ENCODE assay signal across 28 cellular contexts in the genomic region with DNA sequence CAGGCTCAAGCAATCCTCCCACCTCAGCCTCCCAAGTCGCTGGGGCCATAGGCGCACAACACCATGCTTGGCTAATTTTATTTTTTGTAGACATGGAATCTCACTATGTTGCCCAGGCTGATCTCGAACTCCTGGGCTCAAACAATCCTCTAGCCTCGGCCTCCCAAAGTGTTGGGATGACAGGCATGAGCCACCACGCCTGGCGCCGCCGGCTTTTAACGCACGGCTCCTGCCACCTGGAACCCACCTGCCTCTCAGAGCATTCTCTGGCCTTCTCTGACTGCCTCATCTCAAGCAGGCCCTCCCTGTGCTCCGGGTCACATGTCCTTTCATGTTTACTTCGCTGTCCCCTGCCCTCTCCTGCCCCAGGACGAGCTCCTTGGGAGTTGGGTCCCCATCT. TPM values are rescaled to one million over a fixed set of nuclear protein-coding genes. Genes with fewer than 3 reads are reported as not detected.
"Had no signal": no experiment of that assay in that cellular context is flagged by ENCODE, and none has a peak within 500 bp of the region (broad histone marks: within the 10 kb centered on the region; RNA-seq: fewer than 3 reads in every experiment).

No MANE protein-coding gene starts in this region.

- DNase-seq: effector CD8-positive, alpha-beta T cell; endodermal cell; foreskin keratinocyte; glutamatergic neuron; heart right ventricle; hippocampal formation; left cardiac atrium; left lung; mesenchymal stem cell; mucosa of descending colon; naive B cell; occipital lobe; ovary; posterior cingulate gyrus; psoas muscle; right cardiac atrium; spleen; stimulated activated CD4-positive, alpha-beta T cell treated with anti-CD3 and anti-CD28 coated beads, Interleukin-4, amount 100 ng/mL, for 4 hours; stimulated activated naive B cell treated with anti-CD40 and anti-IgM and Interleukin-4, amounts not matched to agents 10 μg/mL and 1 μg/mL and 100 μg/mL, for 72 hours; transverse colon; upper lobe of right lung; uterus had no signal

- H3K36me3 Mint-ChIP-seq: naive B cell; natural killer cell treated with Interleukin-12 subunit alpha and Interleukin-12 subunit beta and Interleukin-15 and Interleukin-18, amount 100 ng/mL, for 72 hours had no signal

- H3K27ac Mint-ChIP-seq: endodermal cell; mesothelial cell of epicardium; natural killer cell treated with Interleukin-12 subunit alpha and Interleukin-12 subunit beta and Interleukin-15 and Interleukin-18, amount 100 ng/mL, for 72 hours; stimulated activated naive B cell treated with anti-CD40 and anti-IgM and Interleukin-4, amounts not matched to agents 10 μg/mL and 1 μg/mL and 100 μg/mL, for 72 hours; stimulated activated naive CD8-positive, alpha-beta T cell treated with anti-CD3 and anti-CD28 coated beads, Interleukin-15, Interleukin-2, amounts not matched to agents 100 ng/mL and 50 ng/mL, for 24 hours had no signal

- ATAC-seq: foreskin keratinocyte; gastroesophageal sphincter; heart right ventricle; left cardiac atrium; left lung; mucosa of descending colon; natural killer cell treated with Interleukin-12 subunit alpha and Interleukin-12 subunit beta and Interleukin-15 and Interleukin-18, amount 100 ng/mL, for 72 hours; psoas muscle; right cardiac atrium; stimulated activated naive B cell treated with anti-CD40 and anti-IgM and Interleukin-4, amounts not matched to agents 10 μg/mL and 1 μg/mL and 100 μg/mL, for 72 hours; upper lobe of right lung had no signal

- H3K9me3 ChIP-seq: esophagus muscularis mucosa, gastroesophageal sphincter, heart right ventricle, left lung, mucosa of descending colon, ovary, psoas muscle, spleen, suprapubic skin, transverse colon, upper lobe of right lung, uterus had no signal

- H3K4me1 Mint-ChIP-seq: endodermal cell, mesothelial cell of epicardium, naive B cell had no signal

- H3K4me3 Mint-ChIP-seq: endodermal cell; mesothelial cell of epicardium; naive B cell; natural killer cell treated with Interleukin-12 subunit alpha and Interleukin-12 subunit beta and Interleukin-15 and Interleukin-18, amount 100 ng/mL, for 72 hours; stimulated activated naive B cell treated with anti-CD40 and anti-IgM and Interleukin-4, amounts not matched to agents 10 μg/mL and 1 μg/mL and 100 μg/mL, for 72 hours; stimulated activated naive CD8-positive, alpha-beta T cell treated with anti-CD3 and anti-CD28 coated beads, Interleukin-15, Interleukin-2, amounts not matched to agents 100 ng/mL and 50 ng/mL, for 24 hours had no signal

- H3K9me3 Mint-ChIP-seq: endodermal cell; mesothelial cell of epicardium; naive B cell; natural killer cell treated with Interleukin-12 subunit alpha and Interleukin-12 subunit beta and Interleukin-15 and Interleukin-18, amount 100 ng/mL, for 72 hours; stimulated activated naive B cell treated with anti-CD40 and anti-IgM and Interleukin-4, amounts not matched to agents 10 μg/mL and 1 μg/mL and 100 μg/mL, for 72 hours; stimulated activated naive CD8-positive, alpha-beta T cell treated with anti-CD3 and anti-CD28 coated beads, Interleukin-15, Interleukin-2, amounts not matched to agents 100 ng/mL and 50 ng/mL, for 24 hours had no signal

- H3K27me3 Mint-ChIP-seq: naive B cell; natural killer cell treated with Interleukin-12 subunit alpha and Interleukin-12 subunit beta and Interleukin-15 and Interleukin-18, amount 100 ng/mL, for 72 hours; stimulated activated naive B cell treated with anti-CD40 and anti-IgM and Interleukin-4, amounts not matched to agents 10 μg/mL and 1 μg/mL and 100 μg/mL, for 72 hours; stimulated activated naive CD8-positive, alpha-beta T cell treated with anti-CD3 and anti-CD28 coated beads, Interleukin-15, Interleukin-2, amounts not matched to agents 100 ng/mL and 50 ng/mL, for 24 hours had no signal

RNA-seq across cellular contexts. Expression of a gene that starts 10.3 kb away (rescaled TPM):
- total RNA-seq: spleen had no signal
